Comparison of ENCODE assay signal across 11 cellular contexts in the genomic region with DNA sequence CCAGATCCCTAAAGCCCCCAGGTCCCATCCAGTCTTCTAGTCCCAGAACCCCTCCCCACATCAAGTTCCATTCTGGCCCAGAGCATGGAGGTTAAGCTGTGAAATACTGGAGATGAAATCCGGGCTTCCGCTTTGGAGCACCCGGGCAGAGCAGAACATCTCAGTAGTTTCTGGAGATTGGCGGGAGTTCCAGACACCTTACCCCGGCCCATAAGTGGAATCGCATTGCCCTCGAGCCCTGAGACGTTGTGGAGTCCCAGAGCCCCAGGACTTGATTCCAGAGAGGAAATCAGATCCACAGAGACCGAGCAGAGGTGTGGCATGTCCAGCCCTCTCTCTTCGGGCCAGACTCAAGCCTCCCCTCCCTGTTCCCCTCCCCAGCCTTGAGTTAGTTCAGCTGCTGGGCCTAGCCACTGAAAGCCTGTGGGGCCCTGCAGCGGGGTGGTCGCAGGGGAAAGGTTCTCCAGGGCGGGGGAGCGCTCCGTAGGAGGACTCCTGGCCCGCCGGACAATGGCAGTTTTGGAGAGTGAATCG. TPM values are rescaled to one million over a fixed set of nuclear protein-coding genes. Genes with fewer than 3 reads are reported as not detected.
DNase-seq lines count a peak whose midpoint lies in the region; ATAC-seq, FAIRE-seq and TF ChIP-seq lines count a peak whose summit lies in the region.
"Had no signal": no experiment of that assay in that cellular context is flagged by ENCODE, and none has a peak within 500 bp of the region (broad histone marks: within the 10 kb centered on the region; RNA-seq: fewer than 3 reads in every experiment).

No MANE protein-coding gene starts in this region.

- no peaks in the 10 kb centered on the region for H3K9me2 ChIP-seq in OCI-LY7 (ENCODE audit: insufficient read depth, low read length)

- H3K4me1 ChIP-seq in A549 (peaks cover 19% of the 10 kb centered on the region), OCI-LY7 (ENCODE audit: insufficient read depth, low read length, poor library complexity, severe bottlenecking) (peaks cover 62% of the 10 kb centered on the region), iPS-15b (ENCODE audit: control insufficient read depth, insufficient read depth, low read length) (peaks cover 9% of the 10 kb centered on the region)

- H3K27ac ChIP-seq in A549 = no peak overlapping the region
- peak overlapping the region; percentile 95 for H3K27ac ChIP-seq in OCI-LY7 (ENCODE audit: low read depth, low read length, poor library complexity, severe bottlenecking)
- H3K27ac ChIP-seq: SJSA1 had no signal

- H3K4me2 ChIP-seq in A549 (peak overlapping the region; percentile 97), OCI-LY7 (ENCODE audit: low read length) (peak overlapping the region; percentile 81)

- ATAC-seq in A549 = peak in 1 of 2 experiments; percentile 47; a peak in 3 of 6 replicates

- BruUV-seq in OCI-LY7 (replicated peaks; lab: Mats Ljungman, UMichigan) = no TSS peak

- peak overlapping the region; percentile 30; the same call in 1 of the 2 replicates for H2AFZ ChIP-seq in OCI-LY7 (ENCODE audit: low read length)

- H3K4me3 ChIP-seq in A549 (peak overlapping the region; percentile 50), OCI-LY7 (ENCODE audit: low read depth, low read length, poor library complexity, severe bottlenecking) (peak overlapping the region; percentile 88), iPS-15b (ENCODE audit: low read depth, low read length) (peak overlapping the region; percentile 68)
- H3K4me3 ChIP-seq: SJSA1 had no signal

- TF ChIP-seq CTCF in A549 (IDR thresholded peaks at IDR 0.05) = peak; percentile 22; the same call in 2 of the 3 replicates
- TF ChIP-seq CTCF in OCI-LY7 (conservative IDR thresholded peaks at IDR 0.05; ENCODE audit: low read length) = peak; percentile 41; the same call in 1 of the 2 replicates

- TF ChIP-seq POLR2A in A549 (IDR thresholded peaks at IDR 0.05; ENCODE audit: low read length) = no peak

- peaks cover 62% of the 10 kb centered on the region for H3K79me2 ChIP-seq in OCI-LY7 (ENCODE audit: insufficient read depth, low read depth, low read length)

- H3K9me3 ChIP-seq in A549 = no peaks in the 10 kb centered on the region
- no peaks in the 10 kb centered on the region for H3K9me3 ChIP-seq in OCI-LY7 (ENCODE audit: low read length)
- no peaks in the 10 kb centered on the region for H3K9me3 ChIP-seq in iPS-15b (ENCODE audit: control insufficient read depth, insufficient read depth, low read length)

- H3K9ac ChIP-seq in iPS-15b (ENCODE audit: low read depth, low read length) = no peak overlapping the region

- DNase-seq in A549 (ENCODE audit: low read depth in 1 of 2, low spot score in 1 of 2) (no peak), Daoy (ENCODE audit: low read depth) (peak; percentile 28), OCI-LY7 (ENCODE audit: low spot score) (no peak), inferior parietal cortex (ENCODE audit: extremely low spot score) (no peak), NCI-H774 (lab: John Stamatoyannopoulos, UW) (no peak)
- DNase-seq in stimulated activated CD4-positive, alpha-beta T cell treated with anti-CD3 and anti-CD28 coated beads, Interleukin-4, amount 100 ng/mL, for 24 hours = no peak
- no peak for DNase-seq in stimulated activated CD4-positive, alpha-beta T cell treated with anti-CD3 and anti-CD28 coated beads, Interleukin-15, amount 100 ng/mL, for 24 hours
- DNase-seq: GOT3 had no signal

- intact Hi-C loops in OCI-LY7 (cut with micrococcal nuclease; ENCODE audit: unreplicated experiment) = loop anchor here (1.0 to 5.0 kb wide), 7 partner anchors 107 to 376 kb away; no protein-coding TSS in a partner anchor

- CTCF ChIA-PET in A549 (lab: Yijun Ruan, JAX) (interaction anchor here (0.8 to 2.8 kb wide), 7 partner anchors 10 to 288 kb away, joined by 3 to 9 read pairs (median 3); no protein-coding TSS in a partner anchor), OCI-LY7 (lab: Charles Lee; ENCODE audit: unreplicated experiment) (interaction anchor here (1.0 kb wide), 1 partner anchor 30 kb away, joined by 3 read pairs; no protein-coding TSS in a partner anchor)

- no peak for TF ChIP-seq EP300 in A549 (IDR thresholded peaks at IDR 0.05)

- TF ChIP-seq RAD21 in A549 (conservative IDR thresholded peaks at IDR 0.05 in 1 of 2, IDR thresholded peaks at IDR 0.05 in 1 of 2) = no peak

- POLR2A ChIA-PET in A549 (lab: Yijun Ruan, JAX) = no interaction called here
- POLR2A ChIA-PET in OCI-LY7 (lab: Charles Lee) = interaction anchor here (0.8 to 7.6 kb wide), 9 partner anchors 45 to 295 kb away, joined by 3 to 119 read pairs (median 5); no protein-coding TSS in a partner anchor

- peaks cover 98% of the 10 kb centered on the region for H3K27me3 ChIP-seq in iPS-15b (ENCODE audit: control insufficient read depth, insufficient read depth, low read length)

- WGBS in A549 (ENCODE audit: missing lambda C conversion rate) = 1% methylated on average over 11 of the region's 18 CpGs

- H3K36me3 ChIP-seq in OCI-LY7 (ENCODE audit: insufficient read depth, low read length) (peaks cover 19% of the 10 kb centered on the region), iPS-15b (ENCODE audit: control insufficient read depth, insufficient read depth, low read length) (no peaks in the 10 kb centered on the region)
- H3K36me3 ChIP-seq: SJSA1 had no signal

- H4K20me1 ChIP-seq in OCI-LY7 (ENCODE audit: insufficient read depth, low read length) = peaks cover 10% of the 10 kb centered on the region; the same call in 1 of the 2 replicates

- FAIRE-seq in A549 (lab: Jason Lieb, UNC) = no peak

TF ChIP-seq in A549, 52 proteins besides CTCF, POLR2A, EP300 and RAD21:
- no peak for TF ChIP-seq GATA3 (IDR thresholded peaks at IDR 0.05; ENCODE audit: borderline replicate concordance)
- no peak for TF ChIP-seq ZSCAN20 (CRISPR knock-in tag; IDR thresholded peaks at IDR 0.05)
- TF ChIP-seq EHF (CRISPR knock-in tag; IDR thresholded peaks at IDR 0.05) = no peak
- TF ChIP-seq POLR2AphosphoS2 (conservative IDR thresholded peaks at IDR 0.05; ENCODE audit: low read length) = no peak
- TF ChIP-seq ESRRA (IDR thresholded peaks at IDR 0.05; ENCODE audit: borderline replicate concordance, low read length) = no peak
- TF ChIP-seq ZC3H11A (IDR thresholded peaks at IDR 0.05) = no peak
- TF ChIP-seq, protein P1, sequence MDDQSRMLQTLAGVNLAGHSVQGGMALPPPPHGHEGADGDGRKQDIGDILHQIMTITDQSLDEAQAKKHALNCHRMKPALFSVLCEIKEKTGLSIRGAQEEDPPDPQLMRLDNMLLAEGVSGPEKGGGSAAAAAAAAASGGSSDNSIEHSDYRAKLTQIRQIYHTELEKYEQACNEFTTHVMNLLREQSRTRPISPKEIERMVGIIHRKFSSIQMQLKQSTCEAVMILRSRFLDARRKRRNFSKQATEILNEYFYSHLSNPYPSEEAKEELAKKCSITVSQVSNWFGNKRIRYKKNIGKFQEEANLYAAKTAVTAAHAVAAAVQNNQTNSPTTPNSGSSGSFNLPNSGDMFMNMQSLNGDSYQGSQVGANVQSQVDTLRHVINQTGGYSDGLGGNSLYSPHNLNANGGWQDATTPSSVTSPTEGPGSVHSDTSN (IDR thresholded peaks at IDR 0.05) = no peak
- TF ChIP-seq RFX5 (IDR thresholded peaks at IDR 0.05) = no peak
- no peak for TF ChIP-seq HDAC2 (IDR thresholded peaks at IDR 0.05)

RNA-seq across cellular contexts. Expression of a gene that starts 0.9 kb away (rescaled TPM):
- polyA plus RNA-seq in A549 (2011; rRNA removed) = not detected in 2 replicates
- 0.01 TPM in 1 of 2 replicates, not detected in the other for polyA plus RNA-seq in A549 (2012; cell fraction: cytosol; rRNA removed)
- polyA plus RNA-seq in A549 (2012; cell fraction: nucleus; rRNA removed) = 0.01 TPM in 1 of 2 replicates, not detected in the other
- polyA plus RNA-seq in A549 (2017; fragmentation: RNase III; extraction: RNeasy Plus Mini Kit Qiagen cat#74134 plus additional on column Dnase treatment) = not detected in 3 replicates
- not detected in 2 replicates for polyA minus RNA-seq in A549 (2011; rRNA and poly(A)+ RNA removed)
- total RNA-seq in Daoy (2014; rRNA removed; shearing (Covaris generic)) = under 0.01 and 0.17 TPM in 2 replicates
- 50.4 and 62.5 TPM in 2 replicates for total RNA-seq in OCI-LY7 (2014; rRNA removed; shearing (Covaris generic))
- total RNA-seq in OCI-LY7 (2022) = 141 and 148 TPM in 2 replicates
- total RNA-seq: pulmonary artery endothelial cell, SJSA1 had no signal

Comparison
In these comparisons a context has a peak if more than half of its experiments do, and no peak if none do; other contexts are left out.
1. RNA of a gene that starts 0.9 kb away (total RNA-seq): 50.4 to 148 TPM in OCI-LY7; under 0.01 to 0.17 TPM in Daoy; every median in the first group is over 10 times any median in the second.
2. Peak in every context shown above with its lines, with median percentiles within 50 percentile points of each other: H3K4me3 ChIP-seq.